1 cellular context compared by ENCODE assay signal in genomic region chr9:88988796-88989641, GRCh38.
TF ChIP-seq lines count a peak whose summit lies in the region.

No MANE protein-coding gene starts in this region.

TF ChIP-seq in H1, 55 proteins besides CTCF, POLR2A, EP300 and RAD21 (continued from another document):
- TF ChIP-seq, protein P1, sequence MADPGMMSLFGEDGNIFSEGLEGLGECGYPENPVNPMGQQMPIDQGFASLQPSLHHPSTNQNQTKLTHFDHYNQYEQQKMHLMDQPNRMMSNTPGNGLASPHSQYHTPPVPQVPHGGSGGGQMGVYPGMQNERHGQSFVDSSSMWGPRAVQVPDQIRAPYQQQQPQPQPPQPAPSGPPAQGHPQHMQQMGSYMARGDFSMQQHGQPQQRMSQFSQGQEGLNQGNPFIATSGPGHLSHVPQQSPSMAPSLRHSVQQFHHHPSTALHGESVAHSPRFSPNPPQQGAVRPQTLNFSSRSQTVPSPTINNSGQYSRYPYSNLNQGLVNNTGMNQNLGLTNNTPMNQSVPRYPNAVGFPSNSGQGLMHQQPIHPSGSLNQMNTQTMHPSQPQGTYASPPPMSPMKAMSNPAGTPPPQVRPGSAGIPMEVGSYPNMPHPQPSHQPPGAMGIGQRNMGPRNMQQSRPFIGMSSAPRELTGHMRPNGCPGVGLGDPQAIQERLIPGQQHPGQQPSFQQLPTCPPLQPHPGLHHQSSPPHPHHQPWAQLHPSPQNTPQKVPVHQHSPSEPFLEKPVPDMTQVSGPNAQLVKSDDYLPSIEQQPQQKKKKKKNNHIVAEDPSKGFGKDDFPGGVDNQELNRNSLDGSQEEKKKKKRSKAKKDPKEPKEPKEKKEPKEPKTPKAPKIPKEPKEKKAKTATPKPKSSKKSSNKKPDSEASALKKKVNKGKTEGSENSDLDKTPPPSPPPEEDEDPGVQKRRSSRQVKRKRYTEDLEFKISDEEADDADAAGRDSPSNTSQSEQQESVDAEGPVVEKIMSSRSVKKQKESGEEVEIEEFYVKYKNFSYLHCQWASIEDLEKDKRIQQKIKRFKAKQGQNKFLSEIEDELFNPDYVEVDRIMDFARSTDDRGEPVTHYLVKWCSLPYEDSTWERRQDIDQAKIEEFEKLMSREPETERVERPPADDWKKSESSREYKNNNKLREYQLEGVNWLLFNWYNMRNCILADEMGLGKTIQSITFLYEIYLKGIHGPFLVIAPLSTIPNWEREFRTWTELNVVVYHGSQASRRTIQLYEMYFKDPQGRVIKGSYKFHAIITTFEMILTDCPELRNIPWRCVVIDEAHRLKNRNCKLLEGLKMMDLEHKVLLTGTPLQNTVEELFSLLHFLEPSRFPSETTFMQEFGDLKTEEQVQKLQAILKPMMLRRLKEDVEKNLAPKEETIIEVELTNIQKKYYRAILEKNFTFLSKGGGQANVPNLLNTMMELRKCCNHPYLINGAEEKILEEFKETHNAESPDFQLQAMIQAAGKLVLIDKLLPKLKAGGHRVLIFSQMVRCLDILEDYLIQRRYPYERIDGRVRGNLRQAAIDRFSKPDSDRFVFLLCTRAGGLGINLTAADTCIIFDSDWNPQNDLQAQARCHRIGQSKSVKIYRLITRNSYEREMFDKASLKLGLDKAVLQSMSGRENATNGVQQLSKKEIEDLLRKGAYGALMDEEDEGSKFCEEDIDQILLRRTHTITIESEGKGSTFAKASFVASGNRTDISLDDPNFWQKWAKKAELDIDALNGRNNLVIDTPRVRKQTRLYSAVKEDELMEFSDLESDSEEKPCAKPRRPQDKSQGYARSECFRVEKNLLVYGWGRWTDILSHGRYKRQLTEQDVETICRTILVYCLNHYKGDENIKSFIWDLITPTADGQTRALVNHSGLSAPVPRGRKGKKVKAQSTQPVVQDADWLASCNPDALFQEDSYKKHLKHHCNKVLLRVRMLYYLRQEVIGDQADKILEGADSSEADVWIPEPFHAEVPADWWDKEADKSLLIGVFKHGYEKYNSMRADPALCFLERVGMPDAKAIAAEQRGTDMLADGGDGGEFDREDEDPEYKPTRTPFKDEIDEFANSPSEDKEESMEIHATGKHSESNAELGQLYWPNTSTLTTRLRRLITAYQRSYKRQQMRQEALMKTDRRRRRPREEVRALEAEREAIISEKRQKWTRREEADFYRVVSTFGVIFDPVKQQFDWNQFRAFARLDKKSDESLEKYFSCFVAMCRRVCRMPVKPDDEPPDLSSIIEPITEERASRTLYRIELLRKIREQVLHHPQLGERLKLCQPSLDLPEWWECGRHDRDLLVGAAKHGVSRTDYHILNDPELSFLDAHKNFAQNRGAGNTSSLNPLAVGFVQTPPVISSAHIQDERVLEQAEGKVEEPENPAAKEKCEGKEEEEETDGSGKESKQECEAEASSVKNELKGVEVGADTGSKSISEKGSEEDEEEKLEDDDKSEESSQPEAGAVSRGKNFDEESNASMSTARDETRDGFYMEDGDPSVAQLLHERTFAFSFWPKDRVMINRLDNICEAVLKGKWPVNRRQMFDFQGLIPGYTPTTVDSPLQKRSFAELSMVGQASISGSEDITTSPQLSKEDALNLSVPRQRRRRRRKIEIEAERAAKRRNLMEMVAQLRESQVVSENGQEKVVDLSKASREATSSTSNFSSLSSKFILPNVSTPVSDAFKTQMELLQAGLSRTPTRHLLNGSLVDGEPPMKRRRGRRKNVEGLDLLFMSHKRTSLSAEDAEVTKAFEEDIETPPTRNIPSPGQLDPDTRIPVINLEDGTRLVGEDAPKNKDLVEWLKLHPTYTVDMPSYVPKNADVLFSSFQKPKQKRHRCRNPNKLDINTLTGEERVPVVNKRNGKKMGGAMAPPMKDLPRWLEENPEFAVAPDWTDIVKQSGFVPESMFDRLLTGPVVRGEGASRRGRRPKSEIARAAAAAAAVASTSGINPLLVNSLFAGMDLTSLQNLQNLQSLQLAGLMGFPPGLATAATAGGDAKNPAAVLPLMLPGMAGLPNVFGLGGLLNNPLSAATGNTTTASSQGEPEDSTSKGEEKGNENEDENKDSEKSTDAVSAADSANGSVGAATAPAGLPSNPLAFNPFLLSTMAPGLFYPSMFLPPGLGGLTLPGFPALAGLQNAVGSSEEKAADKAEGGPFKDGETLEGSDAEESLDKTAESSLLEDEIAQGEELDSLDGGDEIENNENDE (IDR thresholded peaks at IDR 0.05; ENCODE audit: insufficient replicate concordance, low read length) = no peak
TF ChIP-seq in H1: peak in this region for 0.
